In genomic region chr1:222074317-222074716, GRCh38 we compare ENCODE assay signal across 3 cellular contexts.
TF ChIP-seq lines count a peak whose summit lies in the region.

No MANE protein-coding gene starts in this region.

TF ChIP-seq in SK-N-SH, 30 proteins besides CTCF, POLR2A, EP300 and RAD21 (continued from another document):
- TF ChIP-seq ZBTB33 (IDR thresholded peaks at IDR 0.05; ENCODE audit: borderline replicate concordance, low read depth) (no peak), FOXJ3 (CRISPR knock-in tag; IDR thresholded peaks at IDR 0.05) (no peak), MAX (IDR thresholded peaks at IDR 0.05; ENCODE audit: low read depth) (no peak), YY1 (IDR thresholded peaks at IDR 0.05; ENCODE audit: low read depth) (no peak), POLR2AphosphoS5 (IDR thresholded peaks at IDR 0.05; ENCODE audit: low read depth, low read length) (no peak), USF2 (IDR thresholded peaks at IDR 0.05; ENCODE audit: borderline replicate concordance, low read depth, low read length) (no peak)

TF ChIP-seq in SK-N-SH treated with all-trans-retinoic acid at 6 μM for 48 hours, 23 proteins besides CTCF, POLR2A, EP300 and RAD21 (continued from another document):
- no peak for TF ChIP-seq TSHZ2 (CRISPR knock-in tag; IDR thresholded peaks at IDR 0.05)
- TF ChIP-seq TCF4 (CRISPR knock-in tag; IDR thresholded peaks at IDR 0.05; ENCODE audit: borderline replicate concordance): no peak
- no peak for TF ChIP-seq POU6F1 (CRISPR knock-in tag; IDR thresholded peaks at IDR 0.05; ENCODE audit: borderline replicate concordance, low read depth)
- no peak for TF ChIP-seq PPARA (CRISPR knock-in tag; IDR thresholded peaks at IDR 0.05; ENCODE audit: borderline replicate concordance)
- no peak for TF ChIP-seq PATZ1 (CRISPR knock-in tag; IDR thresholded peaks at IDR 0.05; ENCODE audit: borderline replicate concordance)
- no peak for TF ChIP-seq ZFP3 (CRISPR knock-in tag; IDR thresholded peaks at IDR 0.05)

TF ChIP-seq in liver, 16 proteins besides CTCF, POLR2A, EP300 and RAD21 (continued from another document):
- TF ChIP-seq ZBTB33 (IDR thresholded peaks at IDR 0.05) (peak; percentile 75), HNF4A (conservative IDR thresholded peaks at IDR 0.05) (peak; percentile 85), YY1 (IDR thresholded peaks at IDR 0.05) (peak; percentile 59), REST (IDR thresholded peaks at IDR 0.05) (no peak), RXRA (IDR thresholded peaks at IDR 0.05) (peak; percentile 77 to 91), FOXA2 (IDR thresholded peaks at IDR 0.05) (no peak)
